In the genomic region with DNA sequence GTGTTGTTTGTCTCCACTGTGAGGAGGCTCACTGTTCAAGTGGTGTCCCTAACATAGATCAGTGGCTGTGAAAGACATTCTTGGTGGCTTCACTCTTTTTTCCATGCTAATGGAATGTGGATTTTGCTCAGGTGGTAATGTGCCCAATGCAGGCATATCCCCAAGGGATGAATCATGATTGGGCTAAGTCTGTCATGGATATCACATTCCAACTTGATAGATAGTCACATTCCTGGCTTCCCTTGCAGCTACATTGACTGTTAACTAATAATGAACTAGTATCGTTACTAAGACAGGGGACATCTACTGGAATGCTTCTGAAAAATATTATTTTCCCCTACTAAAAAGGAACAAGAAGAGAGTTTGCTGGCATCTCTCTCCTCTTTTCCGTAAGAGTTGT, we compare ENCODE assay signal across 8 cellular contexts.
"Had no signal": no experiment of that assay in that cellular context is flagged by ENCODE, and none has a peak within 500 bp of the region (broad histone marks: within the 10 kb centered on the region; RNA-seq: fewer than 3 reads in every experiment).

No MANE protein-coding gene starts in this region.

- ATAC-seq: GM12878 had no signal

- DNase-seq: GDM1, GF-D8 had no signal

- H3K4me3 ChIP-seq: GM12878 had no signal

- FAIRE-seq: G401.6, GM12878, GM12891, GM12892, GM18507, GM19239 had no signal
